Comparison of ENCODE assay signal across 23 cellular contexts in the genomic region with DNA sequence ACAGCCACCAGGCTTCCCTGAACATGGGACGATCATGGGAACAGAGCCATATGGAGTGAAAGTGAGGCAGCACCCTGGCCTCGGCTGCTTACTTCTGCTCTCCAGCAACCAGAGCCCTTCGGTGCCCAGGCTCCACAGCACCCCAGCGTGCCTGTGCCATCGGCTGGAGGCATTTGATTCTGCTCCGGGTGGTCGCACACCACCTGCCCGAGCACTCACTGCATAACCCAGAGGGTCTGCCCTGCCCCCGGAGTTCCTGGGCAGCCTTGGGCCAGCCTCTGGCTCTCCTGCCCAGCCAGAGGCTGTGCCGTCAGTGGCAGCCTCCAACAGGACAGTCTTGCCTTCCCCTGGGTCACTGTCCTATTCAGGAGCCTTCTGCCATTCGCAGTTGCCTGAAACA. TPM values are rescaled to one million over a fixed set of nuclear protein-coding genes. Genes with fewer than 3 reads are reported as not detected.
DNase-seq lines count a peak whose midpoint lies in the region; ATAC-seq, FAIRE-seq and TF ChIP-seq lines count a peak whose summit lies in the region.
"Had no signal": no experiment of that assay in that cellular context is flagged by ENCODE, and none has a peak within 500 bp of the region (broad histone marks: within the 10 kb centered on the region; RNA-seq: fewer than 3 reads in every experiment).

No MANE protein-coding gene starts in this region.

- H3K4me2 ChIP-seq in GM12878 (ENCODE audit: control insufficient read depth, insufficient read depth) (no peak overlapping the region), neuronal stem cell (ENCODE audit: insufficient read depth, low read length, poor library complexity, severe bottlenecking) (no peak overlapping the region)
- H3K4me2 ChIP-seq: BLaER1 had no signal

- BruUV-seq in GM12878 (replicated peaks; lab: Mats Ljungman, UMichigan) = no TSS peak

- peak overlapping the region; percentile 66 for H3K27ac Mint-ChIP-seq in activated T-cell treated with anti-CD3 and anti-CD28 coated beads, Interleukin-2, amount 50 U/mL, for 24 hours
- H3K27ac Mint-ChIP-seq in effector memory CD8-positive, alpha-beta T cell = peak overlapping the region in 1 of 2 donors; percentile 38
- H3K27ac Mint-ChIP-seq: B cell had no signal

- peak overlapping the region; percentile 68 for H2BK15ac ChIP-seq in neuronal stem cell (ENCODE audit: low read length)

- WGBS in GM12878 (ENCODE audit: insufficient coverage, insufficient replicate concordance, low lambda C conversion rate, missing lambda C conversion rate) = 55% methylated on average over 10 of the region's 11 CpGs
- no CpG with 5 or more reads among the region's 11 CpGs for WGBS in neuronal stem cell (ENCODE audit: extremely low coverage in 2 of 2, insufficient read length in 2 of 2, insufficient replicate concordance in 1 of 2), 2 donors

- H4K8ac ChIP-seq in neuronal stem cell (ENCODE audit: low read depth, low read length) = no peak overlapping the region

- H3K4me1 ChIP-seq in GM12878 (ENCODE audit: control insufficient read depth, insufficient read depth, low read length) = peaks cover 16% of the 10 kb centered on the region
- no peaks in the 10 kb centered on the region for H3K4me1 ChIP-seq in neuronal stem cell (ENCODE audit: control insufficient read depth in 2 of 2, insufficient read depth in 1 of 2, low read depth in 1 of 2, low read length in 2 of 2)

- ATAC-seq in GM12878 = no peak
- ATAC-seq in effector memory CD8-positive, alpha-beta T cell (replicated peaks) = no peak
- ATAC-seq: CD8-positive, alpha-beta T cell had no signal

- peak overlapping the region; percentile 11 for H3K18ac ChIP-seq in neuronal stem cell (ENCODE audit: low read length)

- intact Hi-C loops in GM12878 (cut with micrococcal nuclease; ENCODE audit: unreplicated experiment) = no loop called here

- H2AFZ ChIP-seq in GM12878 (ENCODE audit: control insufficient read depth, low read depth, low read length) (no peak overlapping the region), neuronal stem cell (ENCODE audit: low read length) (no peak overlapping the region)

- H3K14ac ChIP-seq in neuronal stem cell (ENCODE audit: low read length) = peak overlapping the region; percentile 47

- no peaks in the 10 kb centered on the region for H3K9me3 ChIP-seq in GM12878 (replicated peaks; ENCODE audit: control insufficient read depth, insufficient read depth, low read length)
- peaks cover 0 to 2% of the 10 kb centered on the region in 2 donors for H3K9me3 ChIP-seq in neuronal stem cell (replicated peaks in 1 of 2; ENCODE audit: control insufficient read depth in 2 of 2, insufficient read depth in 1 of 2, low read depth in 1 of 2, low read length in 2 of 2)
- H3K9me3 ChIP-seq: BLaER1 had no signal

- no peak overlapping the region for H3K4me3 Mint-ChIP-seq in activated T-cell treated with anti-CD3 and anti-CD28 coated beads, Interleukin-2, amount 50 U/mL, for 24 hours
- H3K4me3 Mint-ChIP-seq in effector memory CD8-positive, alpha-beta T cell = no peak overlapping the region
- H3K4me3 Mint-ChIP-seq: B cell; CD8-positive, alpha-beta T cell had no signal

- no peaks in the 10 kb centered on the region for H3K79me1 ChIP-seq in neuronal stem cell (ENCODE audit: low read depth, low read length)

- TF ChIP-seq EP300 in GM12878 (IDR thresholded peaks at IDR 0.05; ENCODE audit: borderline replicate concordance in 1 of 2, control insufficient read depth in 1 of 2, low read depth in 2 of 2, low read length in 2 of 2) = no peak

- H3K27ac ChIP-seq in GM12878 (ENCODE audit: control insufficient read depth, insufficient read depth) = no peak overlapping the region
- no peak overlapping the region for H3K27ac ChIP-seq in neuronal stem cell (replicated peaks; ENCODE audit: low read length)
- H3K27ac ChIP-seq: 22Rv1, BLaER1, C4-2B had no signal

- no peak overlapping the region for H3K23ac ChIP-seq in neuronal stem cell (ENCODE audit: low read depth, low read length, poor library complexity)

- no peaks in the 10 kb centered on the region for H3K9me3 Mint-ChIP-seq in activated T-cell treated with anti-CD3 and anti-CD28 coated beads, Interleukin-2, amount 50 U/mL, for 24 hours
- H3K9me3 Mint-ChIP-seq in effector memory CD8-positive, alpha-beta T cell = no peaks in the 10 kb centered on the region
- H3K9me3 Mint-ChIP-seq: CD8-positive, alpha-beta T cell had no signal

- H3K4me1 Mint-ChIP-seq in activated T-cell treated with anti-CD3 and anti-CD28 coated beads, Interleukin-2, amount 50 U/mL, for 24 hours (ENCODE audit: low read depth) = peaks cover 35% of the 10 kb centered on the region
- peaks cover 34 to 48% of the 10 kb centered on the region in 2 donors for H3K4me1 Mint-ChIP-seq in effector memory CD8-positive, alpha-beta T cell (ENCODE audit: low read depth in 2 of 2)

- no peaks in the 10 kb centered on the region for H3K27me3 Mint-ChIP-seq in activated T-cell treated with anti-CD3 and anti-CD28 coated beads, Interleukin-2, amount 50 U/mL, for 24 hours
- H3K27me3 Mint-ChIP-seq in effector memory CD8-positive, alpha-beta T cell = no peaks in the 10 kb centered on the region
- H3K27me3 Mint-ChIP-seq: B cell had no signal

- H3K27me3 ChIP-seq in GM12878 (replicated peaks in 1 of 2; ENCODE audit: control insufficient read depth in 2 of 2, insufficient read depth in 2 of 2, low read length in 1 of 2) (no peaks in the 10 kb centered on the region; a peak in 1 of 4 replicates), neuronal stem cell (ENCODE audit: control insufficient read depth in 3 of 3, insufficient read depth in 3 of 3, low read depth in 1 of 3, low read length in 3 of 3) (peaks cover 0 to 77% (median 2%) of the 10 kb centered on the region in 3 experiments)
- H3K27me3 ChIP-seq: BLaER1 had no signal

- no peak for TF ChIP-seq RAD21 in GM12878 (IDR thresholded peaks at IDR 0.05; ENCODE audit: insufficient read depth, low read depth, low read length)

- TF ChIP-seq CTCF in GM12878 (IDR thresholded peaks at IDR 0.05 in 2 of 3, conservative IDR thresholded peaks at IDR 0.05 in 1 of 3; ENCODE audit: control insufficient read depth in 2 of 3, extremely low read depth in 1 of 3, insufficient read depth in 1 of 3, low read depth in 3 of 3, low read length in 3 of 3) = no peak

- H3K36me3 ChIP-seq in GM12878 (ENCODE audit: control insufficient read depth in 2 of 2, insufficient read depth in 2 of 2, low read length in 1 of 2) = no peaks in the 10 kb centered on the region
- no peaks in the 10 kb centered on the region for H3K36me3 ChIP-seq in neuronal stem cell (replicated peaks in 1 of 2; ENCODE audit: control insufficient read depth in 2 of 2, insufficient read depth in 2 of 2, low read length in 2 of 2)
- H3K36me3 ChIP-seq: BLaER1 had no signal

- H3K36me3 Mint-ChIP-seq in activated T-cell treated with anti-CD3 and anti-CD28 coated beads, Interleukin-2, amount 50 U/mL, for 24 hours (ENCODE audit: low read depth) = peaks cover 23% of the 10 kb centered on the region
- H3K36me3 Mint-ChIP-seq in effector memory CD8-positive, alpha-beta T cell (ENCODE audit: insufficient read depth) = peaks cover 66% of the 10 kb centered on the region

- FAIRE-seq in GM12878 (lab: Jason Lieb, UNC) = no peak
- FAIRE-seq: A204.1, D721Med, GM12891 had no signal

- TF ChIP-seq POLR2A in GM12878 (IDR thresholded peaks at IDR 0.05; ENCODE audit: low read depth, low read length) = no peak

- peak overlapping the region; percentile 73 for H2AK5ac ChIP-seq in neuronal stem cell (ENCODE audit: low read depth, low read length)

- no peak overlapping the region for H3K4me3 ChIP-seq in GM12878
- no peak overlapping the region for H3K4me3 ChIP-seq in neuronal stem cell (ENCODE audit: low read length in 2 of 2)
- H3K4me3 ChIP-seq: BLaER1 had no signal

- no peak overlapping the region for H2BK120ac ChIP-seq in neuronal stem cell (ENCODE audit: low read depth, low read length)

- H3K9ac ChIP-seq in GM12878 (ENCODE audit: control insufficient read depth, insufficient read depth, low read length) (no peak overlapping the region), neuronal stem cell (ENCODE audit: low read depth, low read length, poor library complexity) (no peak overlapping the region)
- H3K9ac ChIP-seq: BLaER1 had no signal

- no peaks in the 10 kb centered on the region for H4K20me1 ChIP-seq in GM12878 (ENCODE audit: control insufficient read depth, insufficient read depth)
- H4K20me1 ChIP-seq: BLaER1 had no signal

- no peaks in the 10 kb centered on the region for H3K79me2 ChIP-seq in GM12878 (ENCODE audit: control insufficient read depth, insufficient read depth, low read length)

- CTCF ChIA-PET in GM12878 (lab: Yijun Ruan, JAX) = interaction anchor here (14.4 kb wide), 1 partner anchor 37 kb away, joined by 535 read pairs; no protein-coding TSS in a partner anchor

- in situ Hi-C loops in GM12878 (cut with MboI) = no loop called here

- RAD21 ChIA-PET in GM12878 (lab: Charles Lee; ENCODE audit: unreplicated experiment) = interaction anchor here (18.1 kb wide), 1 partner anchor 41 kb away, joined by 463 read pairs; no protein-coding TSS in a partner anchor

- SMC1A ChIA-PET in GM12878 (lab: Charles Lee; ENCODE audit: uncharacterized antibody, unreplicated experiment) = interaction anchor here (2.3 to 14.4 kb wide), 2 partner anchors 38 to 40 kb away, joined by 11 to 338 read pairs; no protein-coding TSS in a partner anchor

- peak overlapping the region; percentile 59 for H2BK5ac ChIP-seq in neuronal stem cell (ENCODE audit: low read length)

- no peak overlapping the region for H2BK12ac ChIP-seq in neuronal stem cell (ENCODE audit: low read length)

- H4K91ac ChIP-seq in neuronal stem cell (ENCODE audit: low read depth, low read length, poor library complexity) = no peak overlapping the region

- no peak for DNase-seq in activated T-cell treated with anti-CD3 and anti-CD28 coated beads, Interleukin-2, amount 50 U/mL, for 24 hours
- DNase-seq in activated T-cell treated with anti-CD3 and anti-CD28 coated beads, Interleukin-2, amount 50 U/mL, for 1 hour = no peak
- DNase-seq in GM12878 (ENCODE audit: low read depth, low spot score) = no peak
- DNase-seq in neuronal stem cell (ENCODE audit: low spot score) = no peak
- DNase-seq in globus pallidus (ENCODE audit: low spot score) = no peak
- no peak for DNase-seq in effector memory CD8-positive, alpha-beta T cell
- DNase-seq: CD4-positive, CD25-positive, alpha-beta regulatory T cell; DMS 273 treated with DMSO at 0.1 percent for 48 hours; DMS79; EL; GDM1; GOT3; H7; HCEC 1CT had no signal

- no peak overlapping the region for H3K4ac ChIP-seq in neuronal stem cell (ENCODE audit: low read length)

- POLR2A ChIA-PET in GM12878 (lab: Charles Lee) = no interaction called here

RNA-seq across cellular contexts. Expression of a gene that starts 3.9 kb away (rescaled TPM):
- 0.76 and 2.4 TPM in 2 replicates for total RNA-seq in GM12878 (2013; cell fraction: nucleolus; rRNA removed)
- total RNA-seq in GM12878 (2014; rRNA removed) (0.27 and 0.40 TPM in 2 replicates), GM12878 (2014; rRNA removed; fragmentation: Illumina TruSeq; extraction: Trizol) (0.54 TPM in 1 of 2 replicates, not detected in the other), GM12878 (2021) (0.43 and 1.0 TPM in 2 replicates)
- 0.72 TPM for polyA plus RNA-seq in GM12878 (2011; ENCODE audit: low read depth)
- polyA plus RNA-seq in GM12878 (2011; rRNA removed) (0.10 and 0.37 TPM in 2 replicates), GM12878 (2014; fragmentation: Illumina TruSeq; extraction: Trizol) (0.24 TPM in 1 of 2 replicates, not detected in the other), GM12878 (2014; fragmentation: Nextera tagmentation; extraction: Ambion mirVana) (not detected), GM12878 (2014; rRNA removed) (0.18 and 0.37 TPM in 2 replicates), GM12878 (2016; fragmentation: Nextera tagmentation; extraction: Ambion mirVana) (not detected)
- polyA plus RNA-seq in GM12878 (2011; cell fraction: cytosol; rRNA removed) = 0.34 and 0.53 TPM in 2 replicates
- 2.4 TPM in 2 replicates for polyA plus RNA-seq in GM12878 (2011; cell fraction: nucleus; rRNA removed)
- 1.3 and 2.0 TPM in 2 replicates for polyA plus RNA-seq in GM12878 (2012)
- 0.52 and 0.95 TPM in 2 replicates for polyA minus RNA-seq in GM12878 (2011; rRNA and poly(A)+ RNA removed)
- not detected in 2 replicates for polyA minus RNA-seq in GM12878 (2011; cell fraction: cytosol; rRNA and poly(A)+ RNA removed)
- 0.77 TPM in 1 of 2 replicates, not detected in the other for polyA minus RNA-seq in GM12878 (2011; cell fraction: nucleus; rRNA and poly(A)+ RNA removed)
- polyA plus RNA-seq in neuronal stem cell (2013, experiment 1 of 2) = not detected
- 0.04 TPM for polyA plus RNA-seq in neuronal stem cell (2013, experiment 2 of 2)
- total RNA-seq: H7 had no signal
- polyA plus RNA-seq: AG04450 had no signal

RNA-seq across cellular contexts. Expression of a gene that starts 10.8 kb away (rescaled TPM):
- total RNA-seq in GM12878 (2013; cell fraction: nucleolus; rRNA removed) = 404 and 419 TPM in 2 replicates
- 212 and 227 TPM in 2 replicates for total RNA-seq in GM12878 (2014; rRNA removed)
- 57.4 and 58.0 TPM in 2 replicates for total RNA-seq in GM12878 (2014; rRNA removed; fragmentation: Illumina TruSeq; extraction: Trizol)
- 181 and 194 TPM in 2 replicates for total RNA-seq in GM12878 (2021)
- 22.1 TPM for polyA plus RNA-seq in GM12878 (2011; ENCODE audit: low read depth)
- polyA plus RNA-seq in GM12878 (2011; rRNA removed) = 47.5 and 84.3 TPM in 2 replicates
- polyA plus RNA-seq in GM12878 (2011; cell fraction: cytosol; rRNA removed) = 146 and 184 TPM in 2 replicates
- polyA plus RNA-seq in GM12878 (2011; cell fraction: nucleus; rRNA removed) = 522 and 621 TPM in 2 replicates
- 61.4 and 155 TPM in 2 replicates for polyA plus RNA-seq in GM12878 (2012)
- 11.9 and 35.6 TPM in 2 replicates for polyA plus RNA-seq in GM12878 (2014; fragmentation: Illumina TruSeq; extraction: Trizol)
- polyA plus RNA-seq in GM12878 (2014; fragmentation: Nextera tagmentation; extraction: Ambion mirVana) = 10 to 100 TPM in 1 of 2 experiments, 1 to 10 TPM in 1; 9.7 to 34.6 TPM
- polyA plus RNA-seq in GM12878 (2014; rRNA removed) = 158 and 168 TPM in 2 replicates
- polyA plus RNA-seq in GM12878 (2016; fragmentation: Nextera tagmentation; extraction: Ambion mirVana) = 10 to 100 TPM; 10.2 to 56.4 TPM
- 98.2 and 232 TPM in 2 replicates for polyA minus RNA-seq in GM12878 (2011; rRNA and poly(A)+ RNA removed)
- polyA minus RNA-seq in GM12878 (2011; cell fraction: cytosol; rRNA and poly(A)+ RNA removed) = 87.6 and 111 TPM in 2 replicates
- 636 and 718 TPM in 2 replicates for polyA minus RNA-seq in GM12878 (2011; cell fraction: nucleus; rRNA and poly(A)+ RNA removed)
- polyA plus RNA-seq in neuronal stem cell (2013, experiment 1 of 2) = 0.59 TPM
- 0.58 TPM for polyA plus RNA-seq in neuronal stem cell (2013, experiment 2 of 2)

RNA-seq across cellular contexts. Expression of a gene that starts 18.1 kb away (rescaled TPM):
- 0.31 TPM in 1 of 2 replicates, not detected in the other for total RNA-seq in GM12878 (2013; cell fraction: nucleolus; rRNA removed)
- 0.05 TPM in 1 of 2 replicates, not detected in the other for total RNA-seq in GM12878 (2014; rRNA removed)
- 0.05 TPM in 1 of 2 replicates, not detected in the other for total RNA-seq in GM12878 (2014; rRNA removed; fragmentation: Illumina TruSeq; extraction: Trizol)
- 0.10 TPM in 1 of 2 replicates, not detected in the other for total RNA-seq in GM12878 (2021)
- not detected for polyA plus RNA-seq in GM12878 (2011; ENCODE audit: low read depth)
- polyA plus RNA-seq in GM12878 (2011; rRNA removed) = not detected in 2 replicates
- polyA plus RNA-seq in GM12878 (2011; cell fraction: cytosol; rRNA removed) = not detected in 2 replicates
- 0.79 and 0.84 TPM in 2 replicates for polyA plus RNA-seq in GM12878 (2011; cell fraction: nucleus; rRNA removed)
- 0.16 and 0.22 TPM in 2 replicates for polyA plus RNA-seq in GM12878 (2012)
- 0.01 TPM in 1 of 2 replicates, not detected in the other for polyA plus RNA-seq in GM12878 (2014; fragmentation: Illumina TruSeq; extraction: Trizol)
- polyA plus RNA-seq in GM12878 (2014; fragmentation: Nextera tagmentation; extraction: Ambion mirVana) = under 1 TPM in 1 of 2 experiments, not detected in 1; 0.03 TPM
- 0.05 and 0.09 TPM in 2 replicates for polyA plus RNA-seq in GM12878 (2014; rRNA removed)
- not detected for polyA plus RNA-seq in GM12878 (2016; fragmentation: Nextera tagmentation; extraction: Ambion mirVana)
- not detected in 2 replicates for polyA minus RNA-seq in GM12878 (2011; rRNA and poly(A)+ RNA removed)
- not detected in 2 replicates for polyA minus RNA-seq in GM12878 (2011; cell fraction: cytosol; rRNA and poly(A)+ RNA removed)
- 0.10 TPM in 1 of 2 replicates, not detected in the other for polyA minus RNA-seq in GM12878 (2011; cell fraction: nucleus; rRNA and poly(A)+ RNA removed)
- polyA plus RNA-seq in neuronal stem cell (2013, experiment 1 of 2) = 3.6 TPM
- 3.7 TPM for polyA plus RNA-seq in neuronal stem cell (2013, experiment 2 of 2)
- polyA plus RNA-seq: AG04450; CD4-positive, CD25-positive, alpha-beta regulatory T cell had no signal
